In the genomic region with DNA sequence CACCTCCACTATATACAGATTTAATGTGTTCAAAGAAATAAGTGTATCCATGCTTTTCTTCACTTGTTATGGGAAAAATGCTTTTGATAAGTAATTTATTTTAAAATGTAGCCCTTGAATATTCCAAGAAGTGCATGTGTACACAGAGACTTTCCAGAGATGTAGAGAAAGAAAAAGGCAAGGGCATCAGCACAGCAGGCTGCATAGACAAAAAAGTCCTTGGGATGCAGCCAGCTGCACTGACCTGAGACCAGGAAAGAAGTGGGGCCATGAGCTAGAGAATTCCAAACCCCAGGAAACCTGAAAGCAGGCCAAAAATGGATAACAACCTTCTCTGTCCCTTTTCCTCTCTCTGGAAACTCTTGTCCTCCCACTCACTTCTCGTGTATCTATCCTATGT, we compare ENCODE assay signal across 1 cellular context.
A peak's percentile ranks its signal among the peaks of the same experiment; 100 is the strongest.
TF ChIP-seq lines count a peak whose summit lies in the region.

No MANE protein-coding gene starts in this region.

TF ChIP-seq in K562, 482 proteins besides CTCF, POLR2A, EP300 and RAD21:
- peak; percentile 96 for TF ChIP-seq ZNF12 (CRISPR knock-in tag; IDR thresholded peaks at IDR 0.05)
- no peak for TF ChIP-seq BRF1 (IDR thresholded peaks at IDR 0.05; ENCODE audit: borderline replicate concordance, extremely low read depth, insufficient read length)
